12 cellular contexts compared by ENCODE assay signal in the genomic region with DNA sequence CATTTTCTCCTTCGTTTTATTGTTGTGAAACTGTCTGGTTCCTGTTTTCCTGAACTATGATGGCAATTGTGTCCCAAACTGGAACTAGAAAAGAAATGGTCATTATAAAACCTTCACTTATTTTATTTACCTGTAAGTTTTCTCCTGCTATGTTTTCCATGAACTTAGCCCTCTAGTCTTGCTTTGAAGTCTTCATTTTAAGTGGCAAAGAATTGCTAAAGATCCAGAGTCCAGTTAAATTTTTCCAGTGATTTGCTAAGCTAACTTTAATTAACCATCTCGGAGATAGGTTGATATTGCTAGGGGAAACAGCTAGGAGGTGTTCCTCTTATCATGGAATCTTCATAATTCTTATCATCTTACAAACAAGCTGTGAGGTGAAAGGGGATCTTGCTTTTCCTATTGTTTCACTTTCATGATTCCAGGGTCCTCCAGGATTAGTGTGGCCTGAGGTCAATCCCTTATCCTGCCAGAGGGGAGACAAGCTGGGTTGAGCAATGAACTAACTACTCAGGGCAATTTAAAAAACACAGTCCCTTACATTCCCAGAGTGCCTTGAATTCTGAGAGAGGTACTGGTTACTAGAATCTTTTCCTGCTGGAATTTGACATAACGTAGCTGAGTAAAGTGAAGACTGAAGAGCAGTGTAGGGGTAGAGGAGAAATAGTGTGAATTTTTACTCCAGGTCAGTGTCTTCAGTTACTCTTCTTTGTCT.
DNase-seq lines count a peak whose midpoint lies in the region; ATAC-seq, FAIRE-seq and TF ChIP-seq lines count a peak whose summit lies in the region.
"Had no signal": no experiment of that assay in that cellular context is flagged by ENCODE, and none has a peak within 500 bp of the region (broad histone marks: within the 10 kb centered on the region; RNA-seq: fewer than 3 reads in every experiment).

No MANE protein-coding gene starts in this region.

- peaks cover 41% of the 10 kb centered on the region for H3K36me3 Mint-ChIP-seq in stimulated activated effector memory CD8-positive, alpha-beta T cell treated with anti-CD3 and anti-CD28 coated beads, Interleukin-12 subunit alpha, Interleukin-12 subunit beta, amount 100 ng/mL, for 72 hours

- no peak for TF ChIP-seq POLR2A in HCT116 (IDR thresholded peaks at IDR 0.05; ENCODE audit: borderline replicate concordance, extremely low read depth, insufficient read depth, insufficient read length)
- TF ChIP-seq POLR2A in GM12878 (IDR thresholded peaks at IDR 0.05; ENCODE audit: low read depth, low read length), result no peak

- H3K4me1 ChIP-seq in HCT116 (ENCODE audit: control insufficient read depth in 1 of 2, insufficient read depth in 2 of 2, low read length in 2 of 2) (peaks cover 13 to 16% of the 10 kb centered on the region in 2 experiments), GM12878 (ENCODE audit: control insufficient read depth, insufficient read depth, low read length) (peaks cover 12% of the 10 kb centered on the region), mucosa of descending colon (ENCODE audit: low read depth) (peaks cover 2% of the 10 kb centered on the region)

- WGBS in GM12878 (ENCODE audit: insufficient coverage, insufficient replicate concordance, low lambda C conversion rate, missing lambda C conversion rate), result 62% methylated on average over 3 of the region's 3 CpGs

- H3K9me3 Mint-ChIP-seq in stimulated activated effector memory CD8-positive, alpha-beta T cell treated with anti-CD3 and anti-CD28 coated beads, Interleukin-12 subunit alpha, Interleukin-12 subunit beta, amount 100 ng/mL, for 72 hours, result no peaks in the 10 kb centered on the region

- in situ Hi-C loops in GM12878 (cut with MboI), result no loop called here

- SMC1A ChIA-PET in GM12878 (lab: Charles Lee; ENCODE audit: uncharacterized antibody, unreplicated experiment), result interaction anchor here (0.6 to 2.9 kb wide), 17 partner anchors 10 to 136 kb away, joined by 3 to 17 read pairs (median 4); partner anchors contain the start of gene LRCH1

- FAIRE-seq in GM12878 (lab: Jason Lieb, UNC), result no peak

- H3K4me2 ChIP-seq in HCT116 (ENCODE audit: low read length) (no peak overlapping the region), GM12878 (ENCODE audit: control insufficient read depth, insufficient read depth) (no peak overlapping the region)

- H3K9me3 ChIP-seq in HCT116 (ENCODE audit: control insufficient read depth in 1 of 2, insufficient read depth in 1 of 2, low read depth in 1 of 2, low read length in 2 of 2) (no peaks in the 10 kb centered on the region), GM12878 (replicated peaks; ENCODE audit: control insufficient read depth, insufficient read depth, low read length) (no peaks in the 10 kb centered on the region), mucosa of descending colon (no peaks in the 10 kb centered on the region)
- H3K9me3 ChIP-seq: psoas muscle had no signal

- H3K9me2 ChIP-seq in HCT116 (ENCODE audit: insufficient read depth), result no peaks in the 10 kb centered on the region

- no peak overlapping the region for H2AFZ ChIP-seq in HCT116 (ENCODE audit: low read depth, low read length, poor library complexity, severe bottlenecking)
- H2AFZ ChIP-seq in GM12878 (ENCODE audit: control insufficient read depth, low read depth, low read length), result no peak overlapping the region

- H3K36me3 ChIP-seq in HCT116 (ENCODE audit: control insufficient read depth in 1 of 2, insufficient read depth in 2 of 2, low read length in 2 of 2), result no peaks in the 10 kb centered on the region
- H3K36me3 ChIP-seq in GM12878 (ENCODE audit: control insufficient read depth in 2 of 2, insufficient read depth in 2 of 2, low read length in 1 of 2), result peaks cover 10 to 17% of the 10 kb centered on the region in 2 experiments
- no peaks in the 10 kb centered on the region for H3K36me3 ChIP-seq in mucosa of descending colon (ENCODE audit: low read depth)
- H3K36me3 ChIP-seq: brain microvascular endothelial cell had no signal

- peak overlapping the region; percentile 3 for H3K27ac Mint-ChIP-seq in stimulated activated effector memory CD8-positive, alpha-beta T cell treated with anti-CD3 and anti-CD28 coated beads, Interleukin-12 subunit alpha, Interleukin-12 subunit beta, amount 100 ng/mL, for 72 hours

- no peak for TF ChIP-seq EP300 in GM12878 (IDR thresholded peaks at IDR 0.05; ENCODE audit: borderline replicate concordance in 1 of 2, control insufficient read depth in 1 of 2, low read depth in 2 of 2, low read length in 2 of 2)

- RAD21 ChIA-PET in HCT116 (lab: Charles Lee; ENCODE audit: low non-redundant PET in 1 of 2, low total read pairs in 2 of 2, uncharacterized antibody in 2 of 2, unreplicated experiment in 2 of 2), result no interaction called here
- RAD21 ChIA-PET in GM12878 (lab: Charles Lee; ENCODE audit: unreplicated experiment), result interaction anchor here (0.8 to 1.7 kb wide), 4 partner anchors 10 to 135 kb away, joined by 3 to 5 read pairs (median 3); no protein-coding TSS in a partner anchor

- no peak overlapping the region for H3K4me3 Mint-ChIP-seq in stimulated activated effector memory CD8-positive, alpha-beta T cell treated with anti-CD3 and anti-CD28 coated beads, Interleukin-12 subunit alpha, Interleukin-12 subunit beta, amount 100 ng/mL, for 72 hours

- TF ChIP-seq CTCF in HCT116 (IDR thresholded peaks at IDR 0.05 in 2 of 3, conservative IDR thresholded peaks at IDR 0.05 in 1 of 3; ENCODE audit: borderline replicate concordance in 1 of 3, insufficient read depth in 1 of 3, low read depth in 2 of 3, low read length in 2 of 3), result no peak
- TF ChIP-seq CTCF in GM12878 (IDR thresholded peaks at IDR 0.05 in 2 of 3, conservative IDR thresholded peaks at IDR 0.05 in 1 of 3; ENCODE audit: control insufficient read depth in 2 of 3, extremely low read depth in 1 of 3, insufficient read depth in 1 of 3, low read depth in 3 of 3, low read length in 3 of 3), result no peak
- no peak for TF ChIP-seq CTCF in mucosa of descending colon (IDR thresholded peaks at IDR 0.05)

- BruUV-seq in HCT116 (replicated peaks; lab: Mats Ljungman, UMichigan) (no TSS peak), GM12878 (replicated peaks; lab: Mats Ljungman, UMichigan) (no TSS peak)

- peaks cover 10% of the 10 kb centered on the region for H3K4me1 Mint-ChIP-seq in stimulated activated effector memory CD8-positive, alpha-beta T cell treated with anti-CD3 and anti-CD28 coated beads, Interleukin-12 subunit alpha, Interleukin-12 subunit beta, amount 100 ng/mL, for 72 hours

- H3K4me3 ChIP-seq in HCT116 (replicated peaks in 1 of 2; ENCODE audit: low read depth in 1 of 2, low read length in 2 of 2) (no peak overlapping the region), GM12878 (no peak overlapping the region), mucosa of descending colon (no peak overlapping the region)
- H3K4me3 ChIP-seq: psoas muscle had no signal

- H4K20me1 ChIP-seq in HCT116 (ENCODE audit: insufficient read depth) (no peaks in the 10 kb centered on the region), GM12878 (ENCODE audit: control insufficient read depth, insufficient read depth) (no peaks in the 10 kb centered on the region)

- TF ChIP-seq RAD21 in HCT116 (IDR thresholded peaks at IDR 0.05; ENCODE audit: low read depth) (no peak), GM12878 (IDR thresholded peaks at IDR 0.05; ENCODE audit: insufficient read depth, low read depth, low read length) (no peak)

- H3K79me2 ChIP-seq in HCT116 (ENCODE audit: insufficient read depth, low read length) (no peaks in the 10 kb centered on the region), GM12878 (ENCODE audit: control insufficient read depth, insufficient read depth, low read length) (peaks cover 20% of the 10 kb centered on the region)

- ATAC-seq in HCT116 (0 out of 2 replicates have a peak, but pooled peaks have one; percentile 34), GM12878 (no peak), mucosa of descending colon (no peak), GM19463 (IDR thresholded peaks at IDR 0.05; ENCODE audit: unreplicated experiment) (no peak)
- ATAC-seq in stimulated activated effector memory CD8-positive, alpha-beta T cell treated with anti-CD3 and anti-CD28 coated beads, Interleukin-12 subunit alpha, Interleukin-12 subunit beta, amount 100 ng/mL, for 72 hours, result no peak
- ATAC-seq: psoas muscle had no signal

- POLR2A ChIA-PET in HCT116 (lab: Charles Lee) (no interaction called here), GM12878 (lab: Charles Lee) (interaction anchor here (0.7 to 1.4 kb wide), 3 partner anchors 9 to 133 kb away, joined by 3 to 6 read pairs (median 3); no protein-coding TSS in a partner anchor)

- H3K27me3 ChIP-seq in HCT116 (ENCODE audit: insufficient read depth, low read length), result no peaks in the 10 kb centered on the region
- no peaks in the 10 kb centered on the region for H3K27me3 ChIP-seq in GM12878 (replicated peaks in 1 of 2; ENCODE audit: control insufficient read depth in 2 of 2, insufficient read depth in 2 of 2, low read length in 1 of 2)
- H3K27me3 ChIP-seq: brain microvascular endothelial cell had no signal

- intact Hi-C loops in HCT116 (cut with micrococcal nuclease) (no loop called here), GM12878 (cut with micrococcal nuclease; ENCODE audit: unreplicated experiment) (loop anchor here (2.0 kb wide), 1 partner anchor 132 kb away; the partner anchor contains the start of gene LRCH1), mucosa of descending colon (cut with DNase I, micrococcal nuclease) (loop anchor here in 1 of 2 donors (10.0 kb wide), 1 partner anchor 130 kb away; the partner anchor contains the start of gene LRCH1)

- H3K27ac ChIP-seq in HCT116 (ENCODE audit: low read depth, low read length) (no peak overlapping the region), GM12878 (ENCODE audit: control insufficient read depth, insufficient read depth) (no peak overlapping the region)
- H3K27ac ChIP-seq: brain microvascular endothelial cell, psoas muscle had no signal

- CTCF ChIA-PET in HCT116 (lab: Charles Lee) (no interaction called here), GM12878 (lab: Yijun Ruan, JAX) (interaction anchor here (0.9 to 2.0 kb wide), 7 partner anchors 10 to 133 kb away, joined by 3 to 11 read pairs (median 3); no protein-coding TSS in a partner anchor)

- no peak for DNase-seq in HCT116 (ENCODE audit: low read depth, low spot score)
- no peak for DNase-seq in GM12878 (ENCODE audit: low read depth, low spot score)
- DNase-seq in iris pigment epithelial cell (ENCODE audit: low read depth), result peak; percentile 14
- no peak for DNase-seq in stimulated activated effector memory CD8-positive, alpha-beta T cell treated with anti-CD3 and anti-CD28 coated beads, Interleukin-12 subunit alpha, Interleukin-12 subunit beta, amount 100 ng/mL, for 72 hours (ENCODE audit: low spot score in 2 of 2)
- DNase-seq in hippocampal formation (lab: John Stamatoyannopoulos, UW), result no peak
- no peak for DNase-seq in mucosa of descending colon
- DNase-seq in NCI-H1105 treated with DMSO at 0.1 percent for 48 hours (lab: John Stamatoyannopoulos, UW), result no peak
- DNase-seq: activated CD8-positive, alpha-beta memory T cell treated with anti-CD3 and anti-CD28 coated beads for 24 hours; brain microvascular endothelial cell; DND-41; psoas muscle had no signal

- H3K9ac ChIP-seq in HCT116 (ENCODE audit: low read length), result no peak overlapping the region
- H3K9ac ChIP-seq in GM12878 (ENCODE audit: control insufficient read depth, insufficient read depth, low read length), result no peak overlapping the region

TF ChIP-seq in HCT116, 20 proteins besides CTCF, POLR2A, EP300 and RAD21 (continues in another document):
- no peak for TF ChIP-seq ZNF274 (IDR thresholded peaks at IDR 0.05; ENCODE audit: low read depth, low read length)

TF ChIP-seq in GM12878, 131 proteins besides CTCF, POLR2A, EP300 and RAD21 (continues in another document):
- TF ChIP-seq DPF2 (IDR thresholded peaks at IDR 0.05), result 0 out of 2 replicates have a peak, but pooled peaks have one; percentile 8
